ENCODE assay signal across 1 cellular context in the genomic region with DNA sequence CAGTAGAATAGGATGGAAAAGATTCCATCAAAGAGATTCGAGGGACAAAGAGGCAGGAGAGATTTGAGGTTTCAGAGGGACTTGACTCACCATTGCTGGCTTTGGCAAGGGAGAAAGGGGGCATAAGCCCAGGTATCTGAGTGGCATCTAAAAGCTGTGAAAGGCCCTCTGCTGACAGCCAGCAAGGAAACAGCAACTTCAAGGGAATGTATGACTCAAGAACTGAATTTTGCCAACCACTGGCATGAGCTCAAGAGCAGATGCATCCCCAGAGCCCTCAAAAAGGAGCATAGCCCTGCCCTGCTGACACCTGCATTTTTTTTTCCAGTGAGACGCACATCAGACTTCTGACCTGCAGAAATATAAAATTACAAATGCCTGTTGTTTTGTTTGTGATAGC.
A peak's percentile ranks its signal among the peaks of the same experiment; 100 is the strongest.
TF ChIP-seq lines count a peak whose summit lies in the region.

No MANE protein-coding gene starts in this region.

TF ChIP-seq in SK-N-SH, 30 proteins besides CTCF, POLR2A, EP300 and RAD21 (continued from another document):
- TF ChIP-seq, protein P1, sequence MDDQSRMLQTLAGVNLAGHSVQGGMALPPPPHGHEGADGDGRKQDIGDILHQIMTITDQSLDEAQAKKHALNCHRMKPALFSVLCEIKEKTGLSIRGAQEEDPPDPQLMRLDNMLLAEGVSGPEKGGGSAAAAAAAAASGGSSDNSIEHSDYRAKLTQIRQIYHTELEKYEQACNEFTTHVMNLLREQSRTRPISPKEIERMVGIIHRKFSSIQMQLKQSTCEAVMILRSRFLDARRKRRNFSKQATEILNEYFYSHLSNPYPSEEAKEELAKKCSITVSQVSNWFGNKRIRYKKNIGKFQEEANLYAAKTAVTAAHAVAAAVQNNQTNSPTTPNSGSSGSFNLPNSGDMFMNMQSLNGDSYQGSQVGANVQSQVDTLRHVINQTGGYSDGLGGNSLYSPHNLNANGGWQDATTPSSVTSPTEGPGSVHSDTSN (IDR thresholded peaks at IDR 0.05), result peak; percentile 75
- TF ChIP-seq, protein P2, sequence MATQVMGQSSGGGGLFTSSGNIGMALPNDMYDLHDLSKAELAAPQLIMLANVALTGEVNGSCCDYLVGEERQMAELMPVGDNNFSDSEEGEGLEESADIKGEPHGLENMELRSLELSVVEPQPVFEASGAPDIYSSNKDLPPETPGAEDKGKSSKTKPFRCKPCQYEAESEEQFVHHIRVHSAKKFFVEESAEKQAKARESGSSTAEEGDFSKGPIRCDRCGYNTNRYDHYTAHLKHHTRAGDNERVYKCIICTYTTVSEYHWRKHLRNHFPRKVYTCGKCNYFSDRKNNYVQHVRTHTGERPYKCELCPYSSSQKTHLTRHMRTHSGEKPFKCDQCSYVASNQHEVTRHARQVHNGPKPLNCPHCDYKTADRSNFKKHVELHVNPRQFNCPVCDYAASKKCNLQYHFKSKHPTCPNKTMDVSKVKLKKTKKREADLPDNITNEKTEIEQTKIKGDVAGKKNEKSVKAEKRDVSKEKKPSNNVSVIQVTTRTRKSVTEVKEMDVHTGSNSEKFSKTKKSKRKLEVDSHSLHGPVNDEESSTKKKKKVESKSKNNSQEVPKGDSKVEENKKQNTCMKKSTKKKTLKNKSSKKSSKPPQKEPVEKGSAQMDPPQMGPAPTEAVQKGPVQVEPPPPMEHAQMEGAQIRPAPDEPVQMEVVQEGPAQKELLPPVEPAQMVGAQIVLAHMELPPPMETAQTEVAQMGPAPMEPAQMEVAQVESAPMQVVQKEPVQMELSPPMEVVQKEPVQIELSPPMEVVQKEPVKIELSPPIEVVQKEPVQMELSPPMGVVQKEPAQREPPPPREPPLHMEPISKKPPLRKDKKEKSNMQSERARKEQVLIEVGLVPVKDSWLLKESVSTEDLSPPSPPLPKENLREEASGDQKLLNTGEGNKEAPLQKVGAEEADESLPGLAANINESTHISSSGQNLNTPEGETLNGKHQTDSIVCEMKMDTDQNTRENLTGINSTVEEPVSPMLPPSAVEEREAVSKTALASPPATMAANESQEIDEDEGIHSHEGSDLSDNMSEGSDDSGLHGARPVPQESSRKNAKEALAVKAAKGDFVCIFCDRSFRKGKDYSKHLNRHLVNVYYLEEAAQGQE (IDR thresholded peaks at IDR 0.05; ENCODE audit: low read depth, low read length), result no peak
- TF ChIP-seq SIN3A (IDR thresholded peaks at IDR 0.05; ENCODE audit: borderline replicate concordance, low read depth, low read length) (no peak), YY1 (IDR thresholded peaks at IDR 0.05; ENCODE audit: low read depth) (no peak), FOSL2 (IDR thresholded peaks at IDR 0.05; ENCODE audit: borderline replicate concordance, low read depth) (peak; percentile 70; the same call in 1 of the 2 replicates), TCF12 (IDR thresholded peaks at IDR 0.05) (peak; percentile 77)
- TF ChIP-seq, protein P3, sequence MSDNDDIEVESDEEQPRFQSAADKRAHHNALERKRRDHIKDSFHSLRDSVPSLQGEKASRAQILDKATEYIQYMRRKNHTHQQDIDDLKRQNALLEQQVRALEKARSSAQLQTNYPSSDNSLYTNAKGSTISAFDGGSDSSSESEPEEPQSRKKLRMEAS (IDR thresholded peaks at IDR 0.05; ENCODE audit: low read depth), result peak; percentile 61
